ENCODE assay signal across 1 cellular context in the genomic region with DNA sequence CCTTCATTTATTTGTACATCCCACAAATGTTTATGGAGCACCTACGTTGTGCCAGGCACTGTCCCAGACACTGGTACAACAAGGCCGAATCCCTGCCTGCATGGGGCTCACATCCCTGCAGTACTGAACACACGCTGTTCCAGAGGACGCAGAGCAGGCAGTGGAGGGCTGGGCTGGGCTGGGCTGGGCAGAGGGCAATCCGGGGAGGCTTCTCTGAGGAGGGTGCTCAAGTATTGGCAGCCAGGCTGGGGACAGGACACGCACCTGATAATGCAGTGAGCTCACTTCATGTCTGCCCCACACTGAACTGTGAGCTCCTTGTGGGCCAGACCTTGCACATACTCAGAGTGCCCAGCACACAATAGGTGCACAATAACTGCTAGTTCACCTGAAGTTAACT.
TF ChIP-seq lines count a peak whose summit lies in the region.

No MANE protein-coding gene starts in this region.

TF ChIP-seq in HCT116, 20 proteins besides CTCF, POLR2A, EP300 and RAD21:
- TF ChIP-seq EZH2phosphoT487 (IDR thresholded peaks at IDR 0.05; ENCODE audit: borderline replicate concordance), result no peak
